9 cellular contexts compared by ENCODE assay signal in the genomic region with DNA sequence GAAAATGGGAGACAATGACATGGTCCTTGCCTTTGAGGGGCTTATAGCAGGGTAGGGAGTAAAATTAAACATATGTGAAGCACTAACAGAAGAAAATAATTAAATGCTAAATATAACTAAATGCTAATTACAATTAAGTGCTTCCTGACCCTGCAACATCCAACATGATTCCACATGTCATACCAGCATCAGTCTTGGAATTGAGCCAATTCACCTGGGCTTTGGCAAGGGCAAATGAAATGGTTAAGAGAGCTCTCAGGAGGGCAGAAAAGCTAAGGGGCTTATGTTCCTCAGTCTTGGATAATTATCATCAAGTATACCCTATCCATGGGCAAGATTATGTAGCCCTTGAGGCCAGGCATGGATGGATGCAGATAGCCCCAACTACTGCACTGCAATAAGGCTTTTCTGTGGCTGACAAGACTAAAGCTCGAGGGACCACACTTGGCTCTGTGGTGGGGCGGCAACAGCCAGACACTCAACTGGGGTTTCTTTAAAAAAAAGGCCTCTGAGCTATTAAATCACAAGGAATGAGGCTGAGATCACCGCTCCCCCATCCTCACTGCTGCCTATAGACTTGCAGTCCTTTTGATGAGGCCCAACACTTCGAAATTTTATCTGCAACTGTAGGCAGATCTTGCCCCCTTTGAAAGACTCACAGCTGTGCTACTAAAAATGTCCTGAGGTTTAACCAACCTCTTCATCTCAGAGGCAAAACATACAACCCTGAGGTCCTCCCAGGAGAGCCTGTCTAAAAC. TPM values are rescaled to one million over a fixed set of nuclear protein-coding genes. Genes with fewer than 3 reads are reported as not detected.
A peak's percentile ranks its signal among the peaks of the same experiment; 100 is the strongest.
DNase-seq lines count a peak whose midpoint lies in the region; ATAC-seq, FAIRE-seq and TF ChIP-seq lines count a peak whose summit lies in the region.
"Had no signal": no experiment of that assay in that cellular context is flagged by ENCODE, and none has a peak within 500 bp of the region (broad histone marks: within the 10 kb centered on the region; RNA-seq: fewer than 3 reads in every experiment).

No MANE protein-coding gene starts in this region.

- H3K4me1 ChIP-seq in gastroesophageal sphincter (peaks cover 23 to 82% (median 45%) of the 10 kb centered on the region in 3 donors), small intestine (ENCODE audit: control insufficient read depth in 2 of 2, insufficient read depth in 1 of 2, low read depth in 1 of 2, low read length in 1 of 2) (peaks cover 2 to 19% of the 10 kb centered on the region in 2 donors)

- H3K36me3 ChIP-seq in gastroesophageal sphincter (peaks cover 0 to 29% of the 10 kb centered on the region in 2 donors), small intestine (ENCODE audit: control insufficient read depth in 2 of 2, insufficient read depth in 2 of 2, low read length in 2 of 2) (peaks cover 4 to 10% of the 10 kb centered on the region in 2 donors)

- peak overlapping the region; percentile 100 for H3K27ac ChIP-seq in RWPE1
- peak overlapping the region; percentile 95 to 97 (median 96) for H3K27ac ChIP-seq in gastroesophageal sphincter
- H3K27ac ChIP-seq in small intestine (ENCODE audit: low read depth in 1 of 2, low read length in 1 of 2) = peak overlapping the region; percentile 21 to 97

- H3K27me3 ChIP-seq in gastroesophageal sphincter (no peaks in the 10 kb centered on the region), small intestine (ENCODE audit: control insufficient read depth in 2 of 2, insufficient read depth in 2 of 2, low read length in 2 of 2) (no peaks in the 10 kb centered on the region)

- H3K4me3 ChIP-seq in gastroesophageal sphincter (peak overlapping the region; percentile 64 to 72), small intestine (ENCODE audit: low read depth in 1 of 2, low read length in 2 of 2) (peak overlapping the region in 1 of 2 donors; percentile 85)

- DNase-seq in RWPE1 (ENCODE audit: low spot score) (no peak), small intestine (no peak), SIG-M5 treated with dmso at 0.1 percent for 504 hours (lab: John Stamatoyannopoulos, UW; ENCODE audit: unreplicated experiment) (no peak), NCI-H2227 (lab: John Stamatoyannopoulos, UW; ENCODE audit: unreplicated experiment) (no peak)
- no peak for DNase-seq in activated T-cell treated with anti-CD3 and anti-CD28 coated beads, Interleukin-2, amount 50 U/mL, for 1 hour
- DNase-seq: activated T-cell treated with anti-CD3 and anti-CD28 coated beads, Interleukin-2, amount 50 U/mL, for 72 hours had no signal

- WGBS in gastroesophageal sphincter (ENCODE audit: low coverage in 1 of 2), 2 donors = 50% methylated on average over 2 of the region's 4 CpGs; no CpG with 5 or more reads in 1 of the 2 donors
- WGBS in small intestine, 3 donors = 33 to 36% (median 35%) methylated on average over 4 of the region's 4 CpGs

- no peak for FAIRE-seq in small intestine (lab: Jason Lieb, UNC)

- CTCF ChIA-PET in RWPE1 (lab: Yijun Ruan, JAX) = interaction anchor here (0.6 to 3.7 kb wide), 3 partner anchors 13 to 538 kb away, joined by 3 to 18 read pairs (median 3); no protein-coding TSS in a partner anchor

- POLR2A ChIA-PET in RWPE1 (lab: Yijun Ruan, JAX; ENCODE audit: low non-redundant PET) = no interaction called here

- TF ChIP-seq EP300 in gastroesophageal sphincter (IDR thresholded peaks at IDR 0.05) = no peak

- no peak for TF ChIP-seq POLR2A in gastroesophageal sphincter (IDR thresholded peaks at IDR 0.05)

- no peaks in the 10 kb centered on the region for H3K9me3 ChIP-seq in gastroesophageal sphincter
- H3K9me3 ChIP-seq in small intestine (ENCODE audit: control insufficient read depth, low read depth) = no peaks in the 10 kb centered on the region

- TF ChIP-seq CTCF in RWPE1 (conservative IDR thresholded peaks at IDR 0.05; ENCODE audit: low read depth) (no peak), gastroesophageal sphincter (IDR thresholded peaks at IDR 0.05) (no peak)

- ATAC-seq in HG02798 (IDR thresholded peaks at IDR 0.05; ENCODE audit: poor library complexity, unreplicated experiment) (peak; percentile 40), gastroesophageal sphincter (no peak), GM21515 (IDR thresholded peaks at IDR 0.05; ENCODE audit: unreplicated experiment) (no peak)
- ATAC-seq: activated T-cell treated with anti-CD3 and anti-CD28 coated beads, Interleukin-2, amount 50 U/mL, for 72 hours had no signal

RNA-seq across cellular contexts. Expression of a gene that starts 39.0 kb away (rescaled TPM):
- total RNA-seq in gastroesophageal sphincter = 1 to 10 TPM; 2.5 to 8.9 (median 6.7) TPM
- 1 to 10 TPM; 3.2 to 9.6 (median 5.6) TPM for polyA plus RNA-seq in small intestine

RNA-seq across cellular contexts. Expression of a gene that starts 42.6 kb away (rescaled TPM):
- 100 to 1,000 TPM; 235 to 370 (median 290) TPM for total RNA-seq in gastroesophageal sphincter
- 100 to 1,000 TPM in 2 of 3 donors, 10 to 100 TPM in 1; 68.1 to 121 (median 117) TPM for polyA plus RNA-seq in small intestine

RNA-seq across cellular contexts. Expression of a gene that starts 42.9 kb away (rescaled TPM):
- total RNA-seq in gastroesophageal sphincter = 10 to 100 TPM in 2 of 4 donors, 1 to 10 TPM in 2; 6.4 to 18.4 (median 10.7) TPM
- polyA plus RNA-seq in small intestine = 1 to 10 TPM; 3.8 to 5.9 (median 5.3) TPM
